ENCODE assay signal across 20 cellular contexts in genomic region chr12:88570103-88570502, GRCh38. TPM values are rescaled to one million over a fixed set of nuclear protein-coding genes. Genes with fewer than 3 reads are reported as not detected.
DNase-seq lines count a peak whose midpoint lies in the region; ATAC-seq, FAIRE-seq and TF ChIP-seq lines count a peak whose summit lies in the region.
"Had no signal": no experiment of that assay in that cellular context is flagged by ENCODE, and none has a peak within 500 bp of the region (broad histone marks: within the 10 kb centered on the region; RNA-seq: fewer than 3 reads in every experiment).

No MANE protein-coding gene starts in this region.

- WGBS in mesenchymal stem cell: no CpG with 5 or more reads among the region's 1 CpG

- H3K4me2 ChIP-seq in endothelial cell of umbilical vein (ENCODE audit: insufficient read depth, low read length) (no peak overlapping the region), mesenchymal stem cell (ENCODE audit: low read length, poor library complexity, severe bottlenecking) (no peak overlapping the region)

- H3K36me3 ChIP-seq in Caco-2 (ENCODE audit: control insufficient read depth, insufficient read depth, low read length) (no peaks in the 10 kb centered on the region), endothelial cell of umbilical vein (ENCODE audit: control insufficient read depth in 2 of 2, extremely low read depth in 1 of 2, insufficient read depth in 2 of 2, low read length in 2 of 2) (no peaks in the 10 kb centered on the region), mesenchymal stem cell (ENCODE audit: control insufficient read depth in 1 of 2, insufficient read depth in 2 of 2, low read depth in 1 of 2, low read length in 2 of 2) (no peaks in the 10 kb centered on the region)

- H3K14ac ChIP-seq in mesenchymal stem cell (ENCODE audit: low read length in 2 of 2): no peak overlapping the region

- H3K9ac ChIP-seq in endothelial cell of umbilical vein (replicated peaks; ENCODE audit: extremely low read depth, insufficient read depth, low read length) (no peak overlapping the region), mesenchymal stem cell (ENCODE audit: low read length) (peak overlapping the region; percentile 0)

- no peak overlapping the region for H2BK120ac ChIP-seq in mesenchymal stem cell (ENCODE audit: low read depth, low read length)

- H3K9me3 Mint-ChIP-seq in Caco-2 (ENCODE audit: unreplicated experiment): no peaks in the 10 kb centered on the region
- no peaks in the 10 kb centered on the region for H3K9me3 Mint-ChIP-seq in activated CD8-positive, alpha-beta T cell treated with anti-CD3 and anti-CD28 coated beads for 36 hours
- H3K9me3 Mint-ChIP-seq: CD4-positive, alpha-beta T cell; T-helper 1 cell treated with Interleukin-12 subunit alpha and Interleukin-12 subunit beta and Interleukin-4 antibody, amounts not matched to agents 30 μg/mL and 1 μg/mL, for 36 hours had no signal

- H3K9me3 ChIP-seq in Caco-2: no peaks in the 10 kb centered on the region
- no peaks in the 10 kb centered on the region for H3K9me3 ChIP-seq in endothelial cell of umbilical vein (replicated peaks; ENCODE audit: control insufficient read depth, insufficient read depth, low read length)
- no peaks in the 10 kb centered on the region for H3K9me3 ChIP-seq in mesenchymal stem cell (ENCODE audit: control insufficient read depth, low read length)
- no peaks in the 10 kb centered on the region for H3K9me3 ChIP-seq in T-helper 17 cell (ENCODE audit: control insufficient read depth, low read length, poor library complexity, severe bottlenecking)

- peaks cover 88% of the 10 kb centered on the region for H3K36me3 Mint-ChIP-seq in Caco-2 (ENCODE audit: insufficient read depth, unreplicated experiment)
- H3K36me3 Mint-ChIP-seq in activated CD8-positive, alpha-beta T cell treated with anti-CD3 and anti-CD28 coated beads for 36 hours (ENCODE audit: low read depth): no peaks in the 10 kb centered on the region
- H3K36me3 Mint-ChIP-seq in T-helper 17 cell (ENCODE audit: low read depth): no peaks in the 10 kb centered on the region
- H3K36me3 Mint-ChIP-seq: immature natural killer cell had no signal

- no peak overlapping the region for H3K4ac ChIP-seq in mesenchymal stem cell (ENCODE audit: low read depth in 1 of 2, low read length in 2 of 2)

- no peak overlapping the region for H3K23ac ChIP-seq in mesenchymal stem cell (ENCODE audit: low read length in 2 of 2)

- peak; percentile 59 for FAIRE-seq in endothelial cell of umbilical vein (lab: Jason Lieb, UNC)
- FAIRE-seq: G401.6 had no signal

- no peak for TF ChIP-seq POLR2A in endothelial cell of umbilical vein (IDR thresholded peaks at IDR 0.05; ENCODE audit: low read depth, low read length)

- H3K4me3 ChIP-seq in Caco-2 (ENCODE audit: low read depth, low read length): no peak overlapping the region
- H3K4me3 ChIP-seq in endothelial cell of umbilical vein (replicated peaks in 1 of 3; ENCODE audit: insufficient read depth in 1 of 3, low read depth in 1 of 3, low read length in 3 of 3): no peak overlapping the region
- no peak overlapping the region for H3K4me3 ChIP-seq in mesenchymal stem cell (ENCODE audit: insufficient read depth in 1 of 2, low read depth in 1 of 2, low read length in 2 of 2)

- H3K4me3 Mint-ChIP-seq in Caco-2 (ENCODE audit: unreplicated experiment): peak overlapping the region; percentile 35
- H3K4me3 Mint-ChIP-seq in activated CD8-positive, alpha-beta T cell treated with anti-CD3 and anti-CD28 coated beads for 36 hours: no peak overlapping the region
- H3K4me3 Mint-ChIP-seq in T-helper 17 cell: no peak overlapping the region
- H3K4me3 Mint-ChIP-seq: CD4-positive, alpha-beta T cell; immature natural killer cell; T-helper 1 cell treated with Interleukin-12 subunit alpha and Interleukin-12 subunit beta and Interleukin-4 antibody, amounts not matched to agents 30 μg/mL and 1 μg/mL, for 36 hours had no signal

- H2AFZ ChIP-seq in endothelial cell of umbilical vein (ENCODE audit: low read depth, low read length): no peak overlapping the region
- no peak overlapping the region for H2AFZ ChIP-seq in mesenchymal stem cell (ENCODE audit: low read depth, low read length)

- no peak overlapping the region for H2BK5ac ChIP-seq in mesenchymal stem cell (ENCODE audit: low read depth, low read length, poor library complexity, severe bottlenecking)

- peaks cover 17% of the 10 kb centered on the region for H3K79me1 ChIP-seq in mesenchymal stem cell (replicated peaks; ENCODE audit: low read length, poor library complexity, severe bottlenecking)

- H3K27me3 Mint-ChIP-seq in Caco-2 (ENCODE audit: insufficient read depth, unreplicated experiment) (no peaks in the 10 kb centered on the region), T-helper 17 cell (no peaks in the 10 kb centered on the region)
- no peaks in the 10 kb centered on the region for H3K27me3 Mint-ChIP-seq in activated CD8-positive, alpha-beta T cell treated with anti-CD3 and anti-CD28 coated beads for 36 hours
- H3K27me3 Mint-ChIP-seq: CD4-positive, alpha-beta T cell had no signal

- intact Hi-C loops in Caco-2 (cut with micrococcal nuclease; ENCODE audit: unreplicated experiment): loop anchor here (10.0 kb wide), 2 partner anchors 385 to 425 kb away; partner anchors contain the start of genes CEP290 and TMTC3
- intact Hi-C loops in endothelial cell of umbilical vein (cut with micrococcal nuclease): loop anchor here (10.0 kb wide), 1 partner anchor 955 kb away; the partner anchor contains the start of genes GALNT4 and POC1B
- intact Hi-C loops in activated CD8-positive, alpha-beta T cell treated with anti-CD3 and anti-CD28 coated beads for 36 hours (cut with micrococcal nuclease): no loop called here

- no peak overlapping the region for H2BK15ac ChIP-seq in mesenchymal stem cell (ENCODE audit: low read depth, poor library complexity, severe bottlenecking)

- H4K91ac ChIP-seq in mesenchymal stem cell (ENCODE audit: low read length): no peak overlapping the region

- TF ChIP-seq CTCF in Caco-2 (IDR thresholded peaks at IDR 0.05; ENCODE audit: insufficient read depth in 1 of 2, low read depth in 1 of 2, low read length in 1 of 2, severe bottlenecking in 1 of 2, unreplicated experiment in 1 of 2) (no peak), endothelial cell of umbilical vein (IDR thresholded peaks at IDR 0.05; ENCODE audit: extremely low read depth in 1 of 2, insufficient read depth in 1 of 2, low read depth in 1 of 2, low read length in 2 of 2) (no peak)
- TF ChIP-seq CTCF in activated CD8-positive, alpha-beta T cell treated with anti-CD3 and anti-CD28 coated beads for 36 hours (IDR thresholded peaks at IDR 0.05): no peak

- H3K4me1 ChIP-seq in Caco-2: peaks cover 83% of the 10 kb centered on the region
- H3K4me1 ChIP-seq in endothelial cell of umbilical vein (ENCODE audit: control insufficient read depth, extremely low read depth, insufficient read depth, low read length): no peaks in the 10 kb centered on the region
- H3K4me1 ChIP-seq in mesenchymal stem cell (ENCODE audit: control insufficient read depth, insufficient read depth, low read depth, low read length): peaks cover 1% of the 10 kb centered on the region

- H3K4me1 Mint-ChIP-seq in Caco-2 (ENCODE audit: low read depth, unreplicated experiment) (peaks cover 47% of the 10 kb centered on the region), T-helper 17 cell (no peaks in the 10 kb centered on the region)
- H3K4me1 Mint-ChIP-seq in activated CD8-positive, alpha-beta T cell treated with anti-CD3 and anti-CD28 coated beads for 36 hours (ENCODE audit: low read depth): no peaks in the 10 kb centered on the region
- H3K4me1 Mint-ChIP-seq: immature natural killer cell had no signal

- no peak overlapping the region for H4K8ac ChIP-seq in mesenchymal stem cell (ENCODE audit: low read length)

- POLR2A ChIA-PET in Caco-2 (lab: Charles Lee) (no interaction called here), endothelial cell of umbilical vein (lab: Charles Lee) (no interaction called here)
- POLR2A ChIA-PET in activated CD8-positive, alpha-beta T cell treated with anti-CD3 and anti-CD28 coated beads for 36 hours (lab: Charles Lee): no interaction called here

- DNase-seq in Caco-2: no peak
- DNase-seq in NCI-H226: peak; percentile 87
- DNase-seq in endothelial cell of umbilical vein (ENCODE audit: low read depth, low spot score): peak; percentile 42
- peak; percentile 85 for DNase-seq in mesenchymal stem cell
- no peak for DNase-seq in activated CD8-positive, alpha-beta memory T cell treated with anti-CD3 and anti-CD28 coated beads, Interleukin-2, amount 50 U/mL, for 48 hours
- DNase-seq in activated CD8-positive, alpha-beta T cell treated with anti-CD3 and anti-CD28 coated beads for 36 hours: no peak
- DNase-seq in T-helper 17 cell: no peak
- DNase-seq in mucosa of gallbladder (ENCODE audit: low spot score): no peak
- DNase-seq: activated CD4-positive, alpha-beta T cell treated with anti-CD3 and anti-CD28 coated beads for 1 hour; activated CD8-positive, alpha-beta memory T cell treated with anti-CD3 and anti-CD28 coated beads, Interleukin-2, amount 50 U/mL, for 4 hours; activated naive CD4-positive, alpha-beta T cell; CD4-positive, alpha-beta T cell; effector CD4-positive, alpha-beta T cell; immature natural killer cell; midbrain; NCI-H1105; trophoblast cell had no signal

- H3K27ac Mint-ChIP-seq in Caco-2 (ENCODE audit: unreplicated experiment) (no peak overlapping the region), T-helper 17 cell (no peak overlapping the region)
- H3K27ac Mint-ChIP-seq in activated CD8-positive, alpha-beta T cell treated with anti-CD3 and anti-CD28 coated beads for 36 hours: no peak overlapping the region
- H3K27ac Mint-ChIP-seq: CD4-positive, alpha-beta T cell; immature natural killer cell; T-helper 1 cell treated with Interleukin-12 subunit alpha and Interleukin-12 subunit beta and Interleukin-4 antibody, amounts not matched to agents 30 μg/mL and 1 μg/mL, for 36 hours had no signal

- no peak overlapping the region for H2BK12ac ChIP-seq in mesenchymal stem cell (ENCODE audit: low read length in 2 of 2)

- no peaks in the 10 kb centered on the region for H3K9me1 ChIP-seq in endothelial cell of umbilical vein (replicated peaks; ENCODE audit: control insufficient read depth, extremely low read depth, insufficient read depth, low read length)

- peak overlapping the region in 1 of 2 experiments; percentile 0 for H3K18ac ChIP-seq in mesenchymal stem cell (ENCODE audit: low read depth in 1 of 2, low read length in 2 of 2)

- CTCF ChIA-PET in Caco-2 (lab: Charles Lee) (interaction anchor here (0.6 kb wide), 1 partner anchor 62 kb away, joined by 3 read pairs; no protein-coding TSS in a partner anchor), endothelial cell of umbilical vein (lab: Charles Lee) (no interaction called here)
- CTCF ChIA-PET in activated CD8-positive, alpha-beta T cell treated with anti-CD3 and anti-CD28 coated beads for 36 hours (lab: Charles Lee): no interaction called here

- dilution Hi-C loops in endothelial cell of umbilical vein (cut with MboI; ENCODE audit: extremely low pct_ligation_motif_present, low sequenced_read_pairs): no loop called here

- no peak for ATAC-seq in activated CD8-positive, alpha-beta T cell treated with anti-CD3 and anti-CD28 coated beads for 36 hours
- no peak for ATAC-seq in T-helper 17 cell

- no TSS peak for BruUV-seq in Caco-2 (replicated peaks; lab: Mats Ljungman, UMichigan)
- no TSS peak for BruUV-seq in endothelial cell of umbilical vein (replicated peaks; lab: Mats Ljungman, UMichigan)

- H3K27me3 ChIP-seq in Caco-2 (replicated peaks; ENCODE audit: control insufficient read depth, insufficient read depth, low read length) (no peaks in the 10 kb centered on the region), endothelial cell of umbilical vein (ENCODE audit: control insufficient read depth in 2 of 2, insufficient read depth in 2 of 2, low read length in 2 of 2) (no peaks in the 10 kb centered on the region), mesenchymal stem cell (ENCODE audit: control insufficient read depth in 1 of 2, insufficient read depth in 1 of 2, low read length in 2 of 2) (no peaks in the 10 kb centered on the region)

- H3K27ac ChIP-seq in endothelial cell of umbilical vein (ENCODE audit: insufficient read depth, low read depth, low read length) (no peak overlapping the region), mesenchymal stem cell (ENCODE audit: low read length, poor library complexity, severe bottlenecking) (no peak overlapping the region)
- H3K27ac ChIP-seq: RWPE1 had no signal

- no peaks in the 10 kb centered on the region for H4K20me1 ChIP-seq in endothelial cell of umbilical vein (replicated peaks; ENCODE audit: control insufficient read depth, extremely low read depth, insufficient read depth, low read length)

- H2AK5ac ChIP-seq in mesenchymal stem cell (ENCODE audit: low read length, severe bottlenecking): no peak overlapping the region

- H3K79me2 ChIP-seq in endothelial cell of umbilical vein (ENCODE audit: control insufficient read depth, insufficient read depth, low read length): peaks cover 7% of the 10 kb centered on the region

RNA-seq across cellular contexts. Expression of gene KITLG, which starts 10.2 kb away (rescaled TPM):
- total RNA-seq in Caco-2 (2022): 200 and 211 TPM in 2 replicates
- total RNA-seq in endothelial cell of umbilical vein: 32.5 and 46.4 TPM in 2 replicates
- 2.7 and 3.8 TPM in 2 replicates for polyA plus RNA-seq in endothelial cell of umbilical vein
- polyA plus RNA-seq in endothelial cell of umbilical vein (2011; cell fraction: cytosol; rRNA removed): 3.9 and 4.2 TPM in 2 replicates
- 8.3 and 11.5 TPM in 2 replicates for polyA plus RNA-seq in endothelial cell of umbilical vein (2011; cell fraction: nucleus; rRNA removed)
- 5.8 and 19.3 TPM in 2 replicates for polyA plus RNA-seq in endothelial cell of umbilical vein (2012)
- 18.6 and 18.8 TPM in 2 replicates for polyA minus RNA-seq in endothelial cell of umbilical vein
- polyA minus RNA-seq in endothelial cell of umbilical vein (2011; cell fraction: cytosol; rRNA and poly(A)+ RNA removed): 12.0 TPM
- polyA minus RNA-seq in endothelial cell of umbilical vein (2011; cell fraction: nucleus; rRNA and poly(A)+ RNA removed): 23.2 and 27.4 TPM in 2 replicates
- 6.9 TPM for polyA plus RNA-seq in mesenchymal stem cell (2013, experiment 1 of 2)
- 7.3 TPM for polyA plus RNA-seq in mesenchymal stem cell (2013, experiment 2 of 2)
- total RNA-seq in activated CD8-positive, alpha-beta T cell treated with anti-CD3 and anti-CD28 coated beads for 36 hours: not detected
- under 1 TPM in 1 of 2 donors, not detected in 1; 0.50 TPM for total RNA-seq in T-helper 17 cell
- 30.5 TPM for total RNA-seq in mucosa of gallbladder
- total RNA-seq: CD4-positive, alpha-beta T cell had no signal
- polyA plus RNA-seq: immature natural killer cell had no signal

Comparison
In these comparisons a context has a peak if more than half of its experiments do, and no peak if none do; other contexts are left out.
1. DNase-seq: peak in NCI-H226 (single experiment), endothelial cell of umbilical vein (single experiment) and mesenchymal stem cell (single experiment); none in Caco-2 (0 of 2), activated CD8-positive, alpha-beta memory T cell treated with anti-CD3 and anti-CD28 coated beads, Interleukin-2, amount 50 U/mL, for 48 hours (single experiment), activated CD8-positive, alpha-beta T cell treated with anti-CD3 and anti-CD28 coated beads for 36 hours (single experiment), T-helper 17 cell (0 of 3) and mucosa of gallbladder (single experiment).
2. RNA of gene KITLG, which starts 10.2 kb away (total RNA-seq): 200 to 211 TPM in Caco-2, 32.5 to 46.4 TPM in endothelial cell of umbilical vein and 30.5 TPM in mucosa of gallbladder (single experiment); 0.50 TPM in T-helper 17 cell and not detected in activated CD8-positive, alpha-beta T cell treated with anti-CD3 and anti-CD28 coated beads for 36 hours; every median in the first group is over 10 times any median in the second.